1 cellular context compared by ENCODE assay signal in genomic region chr17:65137076-65137935, GRCh38.
TF ChIP-seq lines count a peak whose summit lies in the region.

Gene RGS9, plus strand, starts transcription at chr17:65137370. Its CDS starts 171 bp downstream, at chr17:65137541.

TF ChIP-seq in HepG2, 621 proteins besides CTCF, POLR2A, EP300 and RAD21 (continued from another document and continues in another):
- TF ChIP-seq ZNF280D (CRISPR knock-in tag; IDR thresholded peaks at IDR 0.05) (no peak; the same call in 1 of the 2 replicates), NCOA5 (CRISPR knock-in tag; IDR thresholded peaks at IDR 0.05) (no peak), ZBTB49 (CRISPR knock-in tag; IDR thresholded peaks at IDR 0.05; ENCODE audit: borderline replicate concordance) (no peak), RBM39 (IDR thresholded peaks at IDR 0.05; ENCODE audit: low read depth, low read length, poor library complexity, severe bottlenecking) (peak; percentile 88), RFXAP (CRISPR knock-in tag; IDR thresholded peaks at IDR 0.05; ENCODE audit: borderline replicate concordance) (no peak), SMC3 (IDR thresholded peaks at IDR 0.05; ENCODE audit: low read length) (peak; percentile 10; the same call in 1 of the 2 replicates), SP2 (CRISPR knock-in tag; IDR thresholded peaks at IDR 0.05) (no peak; the same call in 1 of the 2 replicates), ZBTB38 (CRISPR knock-in tag; IDR thresholded peaks at IDR 0.05) (0 out of 2 replicates have a peak, but pooled peaks have one; percentile 35), REXO4 (CRISPR knock-in tag; IDR thresholded peaks at IDR 0.05; ENCODE audit: borderline replicate concordance) (no peak), CERS6 (CRISPR knock-in tag; IDR thresholded peaks at IDR 0.05) (no peak), SYNCRIP (IDR thresholded peaks at IDR 0.05; ENCODE audit: insufficient read depth, low read depth, low read length) (no peak), ZNF432 (CRISPR knock-in tag; IDR thresholded peaks at IDR 0.05; ENCODE audit: borderline replicate concordance) (no peak), ZFP37 (CRISPR knock-in tag; IDR thresholded peaks at IDR 0.05; ENCODE audit: borderline replicate concordance) (no peak), PITX1 (CRISPR knock-in tag; IDR thresholded peaks at IDR 0.05) (no peak), JDP2 (CRISPR knock-in tag; IDR thresholded peaks at IDR 0.05; ENCODE audit: borderline replicate concordance) (no peak), KLF9 (CRISPR knock-in tag; IDR thresholded peaks at IDR 0.05; ENCODE audit: low read depth) (no peak), ARHGAP35 (CRISPR knock-in tag; IDR thresholded peaks at IDR 0.05; ENCODE audit: borderline replicate concordance) (peak; percentile 65; the same call in 1 of the 2 replicates), FOSL1 (CRISPR knock-in tag; IDR thresholded peaks at IDR 0.05; ENCODE audit: borderline replicate concordance) (no peak), GABPB1 (CRISPR knock-in tag; IDR thresholded peaks at IDR 0.05) (peak; percentile 74), POGZ (CRISPR knock-in tag; IDR thresholded peaks at IDR 0.05) (0 out of 2 replicates have a peak, but pooled peaks have one; percentile 47), PRDM10 (CRISPR knock-in tag; IDR thresholded peaks at IDR 0.05; ENCODE audit: low read depth) (no peak), ZNF749 (CRISPR knock-in tag; IDR thresholded peaks at IDR 0.05; ENCODE audit: borderline replicate concordance) (no peak), ZSCAN12 (CRISPR knock-in tag; IDR thresholded peaks at IDR 0.05) (no peak), ZNF770 (CRISPR knock-in tag; IDR thresholded peaks at IDR 0.05) (0 out of 2 replicates have a peak, but pooled peaks have one; percentile 34), ZNF468 (CRISPR knock-in tag; IDR thresholded peaks at IDR 0.05) (no peak), ZNF670 (CRISPR knock-in tag; IDR thresholded peaks at IDR 0.05; ENCODE audit: borderline replicate concordance) (no peak), ZNF543 (CRISPR knock-in tag; IDR thresholded peaks at IDR 0.05) (no peak), NFATC3 (CRISPR knock-in tag; IDR thresholded peaks at IDR 0.05) (no peak), HNF4G (IDR thresholded peaks at IDR 0.05; ENCODE audit: borderline replicate concordance, low read depth, low read length) (no peak), HNF4G (CRISPR knock-in tag; IDR thresholded peaks at IDR 0.05; ENCODE audit: borderline replicate concordance, low read depth) (no peak), LCORL (IDR thresholded peaks at IDR 0.05) (no peak), LCORL (CRISPR knock-in tag; IDR thresholded peaks at IDR 0.05) (peak; percentile 75), ZNF30 (CRISPR knock-in tag; IDR thresholded peaks at IDR 0.05) (no peak), ZNF430 (CRISPR knock-in tag; IDR thresholded peaks at IDR 0.05) (no peak), DPF2 (CRISPR knock-in tag; IDR thresholded peaks at IDR 0.05; ENCODE audit: borderline replicate concordance, low read depth) (no peak), DR1 (CRISPR knock-in tag; IDR thresholded peaks at IDR 0.05) (no peak), HIVEP1 (CRISPR knock-in tag; IDR thresholded peaks at IDR 0.05) (no peak), PHF20 (CRISPR knock-in tag; IDR thresholded peaks at IDR 0.05) (no peak), ZKSCAN5 (CRISPR knock-in tag; IDR thresholded peaks at IDR 0.05) (no peak), ZNF407 (CRISPR knock-in tag; IDR thresholded peaks at IDR 0.05; ENCODE audit: not compliant biosample characterization) (peak; percentile 70)
